Comparison of ENCODE assay signal across 25 cellular contexts in genomic region chr13:27128825-27129627, GRCh38. TPM values are rescaled to one million over a fixed set of nuclear protein-coding genes. Genes with fewer than 3 reads are reported as not detected.
DNase-seq lines count a peak whose midpoint lies in the region; ATAC-seq, FAIRE-seq and TF ChIP-seq lines count a peak whose summit lies in the region.
"Had no signal": no experiment of that assay in that cellular context is flagged by ENCODE, and none has a peak within 500 bp of the region (broad histone marks: within the 10 kb centered on the region; RNA-seq: fewer than 3 reads in every experiment).

No MANE protein-coding gene starts in this region.

- intact Hi-C loops in activated CD4-positive, alpha-beta T cell treated with anti-CD3 and anti-CD28 coated beads, Interleukin-2, amount 10 ng/mL, durations not matched to agents 24 days and 14 days (cut with micrococcal nuclease): no loop called here

- no peaks in the 10 kb centered on the region for H3K9me3 ChIP-seq in smooth muscle cell (replicated peaks; ENCODE audit: low read depth)
- H3K9me3 ChIP-seq: transverse colon had no signal

- H3K36me3 ChIP-seq in smooth muscle cell (ENCODE audit: low read depth): no peaks in the 10 kb centered on the region
- H3K36me3 ChIP-seq: esophagus squamous epithelium, transverse colon, WERI-Rb-1 had no signal

- no peak for FAIRE-seq in GM12891 (lab: Jason Lieb, UNC)
- FAIRE-seq: A204.1, G401.6, H1 had no signal

- peak overlapping the region; percentile 37 for H3K27ac ChIP-seq in smooth muscle cell (ENCODE audit: low read depth)
- H3K27ac ChIP-seq: neural progenitor cell, WERI-Rb-1 had no signal

- H3K9ac ChIP-seq in smooth muscle cell (ENCODE audit: low read depth): no peak overlapping the region
- H3K9ac ChIP-seq: neural progenitor cell had no signal

- H3K79me2 ChIP-seq in smooth muscle cell (ENCODE audit: low read depth): peaks cover 95% of the 10 kb centered on the region

- no peaks in the 10 kb centered on the region for H3F3A ChIP-seq in smooth muscle cell (ENCODE audit: low read depth)

- no peak overlapping the region for H3K4me3 ChIP-seq in smooth muscle cell
- H3K4me3 ChIP-seq: esophagus squamous epithelium, neural progenitor cell, transverse colon had no signal

- no peak overlapping the region for H2AFZ ChIP-seq in smooth muscle cell (ENCODE audit: low read depth)
- H2AFZ ChIP-seq: neural progenitor cell had no signal

- no peaks in the 10 kb centered on the region for H3K27me3 Mint-ChIP-seq in activated CD4-positive, alpha-beta T cell treated with anti-CD3 and anti-CD28 coated beads, Interleukin-2, amount 10 ng/mL, durations not matched to agents 24 days and 14 days
- H3K27me3 Mint-ChIP-seq in activated naive CD8-positive, alpha-beta T cell treated with anti-CD3 and anti-CD28 coated beads for 36 hours: no peaks in the 10 kb centered on the region

- peak overlapping the region; percentile 52 for H3K27ac Mint-ChIP-seq in activated CD4-positive, alpha-beta T cell treated with anti-CD3 and anti-CD28 coated beads, Interleukin-2, amount 10 ng/mL, durations not matched to agents 24 days and 14 days
- H3K27ac Mint-ChIP-seq in activated naive CD8-positive, alpha-beta T cell treated with anti-CD3 and anti-CD28 coated beads for 36 hours: peak overlapping the region; percentile 87
- H3K27ac Mint-ChIP-seq: neural progenitor cell had no signal

- no peak for TF ChIP-seq POLR2A in GM12891 (IDR thresholded peaks at IDR 0.05; ENCODE audit: low read depth, low read length)

- H4K20me1 ChIP-seq in smooth muscle cell (ENCODE audit: low read depth): peaks cover 77% of the 10 kb centered on the region

- peak overlapping the region; percentile 37 for H3K4me2 ChIP-seq in smooth muscle cell
- H3K4me2 ChIP-seq: neural progenitor cell had no signal

- no peak overlapping the region for H3K4me3 Mint-ChIP-seq in activated CD4-positive, alpha-beta T cell treated with anti-CD3 and anti-CD28 coated beads, Interleukin-2, amount 10 ng/mL, durations not matched to agents 24 days and 14 days
- H3K4me3 Mint-ChIP-seq in activated naive CD8-positive, alpha-beta T cell treated with anti-CD3 and anti-CD28 coated beads for 36 hours: peak overlapping the region; percentile 6
- H3K4me3 Mint-ChIP-seq: neural progenitor cell had no signal

- ATAC-seq in GM21825 (IDR thresholded peaks at IDR 0.05; ENCODE audit: unreplicated experiment) (no peak), GM18907 (IDR thresholded peaks at IDR 0.05; ENCODE audit: unreplicated experiment) (no peak)

- H3K27me3 ChIP-seq in smooth muscle cell (ENCODE audit: low read depth): no peaks in the 10 kb centered on the region
- H3K27me3 ChIP-seq: esophagus squamous epithelium, neural progenitor cell, transverse colon had no signal

- H3K36me3 Mint-ChIP-seq in activated CD4-positive, alpha-beta T cell treated with anti-CD3 and anti-CD28 coated beads, Interleukin-2, amount 10 ng/mL, durations not matched to agents 24 days and 14 days (ENCODE audit: low read depth): peaks cover 33% of the 10 kb centered on the region
- H3K36me3 Mint-ChIP-seq in activated naive CD8-positive, alpha-beta T cell treated with anti-CD3 and anti-CD28 coated beads for 36 hours: peaks cover 75% of the 10 kb centered on the region

- peaks cover 5% of the 10 kb centered on the region for H3K9me3 Mint-ChIP-seq in activated CD4-positive, alpha-beta T cell treated with anti-CD3 and anti-CD28 coated beads, Interleukin-2, amount 10 ng/mL, durations not matched to agents 24 days and 14 days
- H3K9me3 Mint-ChIP-seq in activated naive CD8-positive, alpha-beta T cell treated with anti-CD3 and anti-CD28 coated beads for 36 hours: peaks cover 21% of the 10 kb centered on the region

- WGBS in smooth muscle cell (ENCODE audit: low lambda C conversion rate): 74% methylated on average over 8 of the region's 8 CpGs

- no peak for TF ChIP-seq CTCF in smooth muscle cell (IDR thresholded peaks at IDR 0.05; ENCODE audit: borderline replicate concordance, insufficient read depth, poor library complexity, severe bottlenecking)

- H3K4me1 Mint-ChIP-seq in activated CD4-positive, alpha-beta T cell treated with anti-CD3 and anti-CD28 coated beads, Interleukin-2, amount 10 ng/mL, durations not matched to agents 24 days and 14 days: peaks cover 62% of the 10 kb centered on the region
- peaks cover 80% of the 10 kb centered on the region for H3K4me1 Mint-ChIP-seq in activated naive CD8-positive, alpha-beta T cell treated with anti-CD3 and anti-CD28 coated beads for 36 hours
- H3K4me1 Mint-ChIP-seq: neural progenitor cell had no signal

- H3K4me1 ChIP-seq in smooth muscle cell (ENCODE audit: low read depth): no peaks in the 10 kb centered on the region
- H3K4me1 ChIP-seq: neural progenitor cell had no signal

- no peak for DNase-seq in activated CD4-positive, alpha-beta T cell treated with anti-CD3 and anti-CD28 coated beads, Interleukin-2, amount 10 ng/mL, durations not matched to agents 24 days and 14 days
- no peak for DNase-seq in activated CD4-positive, alpha-beta T cell treated with anti-CD3 and anti-CD28 coated beads, Interleukin-2, amount 50 U/mL, for 4 hours
- DNase-seq in LoVo (ENCODE audit: low spot score): peak; percentile 58
- no peak for DNase-seq in activated naive CD8-positive, alpha-beta T cell treated with anti-CD3 and anti-CD28 coated beads for 36 hours
- DNase-seq in smooth muscle cell (lab: John Stamatoyannopoulos, UW; ENCODE audit: unreplicated experiment): no peak
- no peak for DNase-seq in GM12891 (ENCODE audit: insufficient read length, low spot score)
- DNase-seq: activated gamma-delta T cell treated with Interleukin-2 at 50 U/mL for 16 hours; aorta; C1 segment of cervical spinal cord; effector CD8-positive, alpha-beta T cell; esophagus squamous epithelium; Kasumi-1; left cardiac atrium; NCI-H1417; NCI-H2107; NCI-H526 treated with DMSO at 0.1 percent for 48 hours; SHP77; transverse colon; WERI-Rb-1 had no signal

TF ChIP-seq in GM12891, 5 proteins besides CTCF, POLR2A, EP300 and RAD21:
- no peak for TF ChIP-seq PAX5 (IDR thresholded peaks at IDR 0.05; ENCODE audit: insufficient read depth, low read length, severe bottlenecking)

RNA-seq across cellular contexts. Expression of gene USP12, which starts 42.6 kb away (rescaled TPM):
- total RNA-seq in activated CD4-positive, alpha-beta T cell treated with anti-CD3 and anti-CD28 coated beads, Interleukin-2, amount 10 ng/mL, durations not matched to agents 24 days and 14 days: 40.6 and 47.0 TPM in 2 replicates
- total RNA-seq in activated naive CD8-positive, alpha-beta T cell treated with anti-CD3 and anti-CD28 coated beads for 36 hours: 10 to 100 TPM; 48.4 to 48.9 TPM
- 19.9 and 22.3 TPM in 2 replicates for total RNA-seq in smooth muscle cell
- polyA plus RNA-seq in smooth muscle cell: 11.3 and 16.4 TPM in 2 replicates
- 18.8 TPM for polyA plus RNA-seq in GM12891 (2012; ENCODE audit: low read depth, missing spikeins)
